ENCODE assay signal across 8 cellular contexts in genomic region chr4:54322817-54323417, GRCh38.
DNase-seq lines count a peak whose midpoint lies in the region; ATAC-seq, FAIRE-seq and TF ChIP-seq lines count a peak whose summit lies in the region.

No MANE protein-coding gene starts in this region.

- H3K27ac Mint-ChIP-seq in MCF 10A (ENCODE audit: low read depth, unreplicated experiment) (no peak overlapping the region), immature natural killer cell (no peak overlapping the region)

- no peak overlapping the region for H3K4me3 ChIP-seq in AG04449 (ENCODE audit: low read depth, low read length)

- TF ChIP-seq CTCF in AG04449 (IDR thresholded peaks at IDR 0.05; ENCODE audit: insufficient read depth, low read length, missing control alignments), result peak; percentile 72
- TF ChIP-seq CTCF in MCF 10A (IDR thresholded peaks at IDR 0.05; ENCODE audit: unreplicated experiment), result peak; percentile 85

- POLR2A ChIA-PET in AG04449 (lab: Yijun Ruan, JAX), result no interaction called here
- POLR2A ChIA-PET in MCF 10A (lab: Yijun Ruan, JAX), result no interaction called here

- CTCF ChIA-PET in AG04449 (lab: Yijun Ruan, JAX) (interaction anchor here (0.6 to 10.0 kb wide), 21 partner anchors 10 to 999 kb away, joined by 3 to 197 read pairs (median 3); no protein-coding TSS in a partner anchor), MCF 10A (lab: Yijun Ruan, JAX) (interaction anchor here (0.7 to 3.8 kb wide), 9 partner anchors 18 to 998 kb away, joined by 3 to 54 read pairs (median 4); no protein-coding TSS in a partner anchor)

- intact Hi-C loops in MCF 10A (cut with micrococcal nuclease), result loop anchor here (1.0 to 5.0 kb wide), 5 partner anchors 118 to 999 kb away; no protein-coding TSS in a partner anchor

- no peaks in the 10 kb centered on the region for H3K36me3 Mint-ChIP-seq in MCF 10A (ENCODE audit: insufficient read depth, unreplicated experiment)
- no peaks in the 10 kb centered on the region for H3K36me3 Mint-ChIP-seq in immature natural killer cell

- no peak overlapping the region for H3K4me3 Mint-ChIP-seq in MCF 10A (ENCODE audit: unreplicated experiment)
- H3K4me3 Mint-ChIP-seq in immature natural killer cell, result no peak overlapping the region

- no peaks in the 10 kb centered on the region for H3K9me3 Mint-ChIP-seq in MCF 10A (ENCODE audit: unreplicated experiment)
- H3K9me3 Mint-ChIP-seq in immature natural killer cell, result no peaks in the 10 kb centered on the region

- DNase-seq in AG04449 (ENCODE audit: low read depth, low spot score) (peak; percentile 3), GM18507 (ENCODE audit: extremely low spot score, insufficient read length, low read depth) (peak; percentile 45), NCI-H1436 (lab: John Stamatoyannopoulos, UW) (peak; percentile 86), SW480 (ENCODE audit: low spot score) (peak; percentile 61), MCF 10A (ENCODE audit: unreplicated experiment) (peak; percentile 85), immature natural killer cell (peak; percentile 19 to 31 (median 21))
- DNase-seq in stimulated activated CD4-positive, alpha-beta T cell treated with anti-CD3 and anti-CD28 coated beads, Interleukin-12 subunit alpha, Interleukin-12 subunit beta, amount 100 ng/mL, for 48 hours (ENCODE audit: low read depth in 2 of 3, low spot score in 1 of 3), result peak; percentile 17 to 42 (median 23)

- no peaks in the 10 kb centered on the region for H3K4me1 Mint-ChIP-seq in MCF 10A (ENCODE audit: insufficient read depth, unreplicated experiment)
- no peaks in the 10 kb centered on the region for H3K4me1 Mint-ChIP-seq in immature natural killer cell

- peak; percentile 83 for FAIRE-seq in GM18507 (lab: Jason Lieb, UNC)

- no TSS peak for BruUV-seq in MCF 10A (replicated peaks; lab: Mats Ljungman, UMichigan)

- H3K27me3 Mint-ChIP-seq in MCF 10A (ENCODE audit: insufficient read depth, unreplicated experiment) (no peaks in the 10 kb centered on the region), immature natural killer cell (ENCODE audit: low read depth in 3 of 3) (peaks cover 0 to 2% (median 0%) of the 10 kb centered on the region in 3 donors)

- peak; percentile 77 for ATAC-seq in HG02884 (IDR thresholded peaks at IDR 0.05; ENCODE audit: unreplicated experiment)

Comparison
In these comparisons a context has a peak if more than half of its experiments do, and no peak if none do; other contexts are left out.
1. DNase-seq: peak in every context shown above with its lines; median percentile 86 in NCI-H1436; 85 in MCF 10A; 61 in SW480; 45 in GM18507; 23 in stimulated activated CD4-positive, alpha-beta T cell treated with anti-CD3 and anti-CD28 coated beads, Interleukin-12 subunit alpha, Interleukin-12 subunit beta, amount 100 ng/mL, for 48 hours; 21 in immature natural killer cell; 3 in AG04449.